ENCODE assay signal across 8 cellular contexts in genomic region chr5:81853005-81853357, GRCh38.
DNase-seq lines count a peak whose midpoint lies in the region; ATAC-seq lines count a peak whose summit lies in the region.

No MANE protein-coding gene starts in this region.

- H3K4me1 ChIP-seq in iPS-15b (ENCODE audit: control insufficient read depth, insufficient read depth, low read length): peaks cover 52% of the 10 kb centered on the region
- H3K4me1 ChIP-seq in stomach smooth muscle (ENCODE audit: control insufficient read depth, insufficient read depth, low read length): peaks cover 48% of the 10 kb centered on the region

- no peak for ATAC-seq in T-cell (replicated peaks in 1 of 4)
- ATAC-seq in GM21526 (IDR thresholded peaks at IDR 0.05; ENCODE audit: low FRiP score, unreplicated experiment): no peak

- H3K9me3 ChIP-seq in iPS-15b (ENCODE audit: control insufficient read depth, insufficient read depth, low read length) (no peaks in the 10 kb centered on the region), stomach smooth muscle (ENCODE audit: control insufficient read depth in 2 of 2, low read length in 2 of 2) (no peaks in the 10 kb centered on the region)

- POLR2A ChIA-PET in T-cell (lab: Charles Lee): no interaction called here

- H3K27ac ChIP-seq in stomach smooth muscle (ENCODE audit: low read length): peak overlapping the region; percentile 81

- DNase-seq in NCI-H510A treated with DMSO at 0.1 percent for 48 hours (lab: John Stamatoyannopoulos, UW): peak; percentile 67
- DNase-seq in NCI-H510A (lab: John Stamatoyannopoulos, UW): no peak
- no peak for DNase-seq in T-cell
- no peak for DNase-seq in DMS53 (lab: John Stamatoyannopoulos, UW)
- no peak for DNase-seq in T-helper 9 cell

- no peaks in the 10 kb centered on the region for H3K27me3 ChIP-seq in iPS-15b (ENCODE audit: control insufficient read depth, insufficient read depth, low read length)
- no peaks in the 10 kb centered on the region for H3K27me3 ChIP-seq in stomach smooth muscle (ENCODE audit: control insufficient read depth in 1 of 2, insufficient read depth in 2 of 2, low read length in 2 of 2)

- H3K36me3 ChIP-seq in iPS-15b (ENCODE audit: control insufficient read depth, insufficient read depth, low read length) (no peaks in the 10 kb centered on the region), stomach smooth muscle (ENCODE audit: control insufficient read depth in 2 of 2, insufficient read depth in 2 of 2, low read length in 2 of 2) (no peaks in the 10 kb centered on the region)

- H3K9me3 Mint-ChIP-seq in T-cell: no peaks in the 10 kb centered on the region

- H3K27ac Mint-ChIP-seq in T-cell: peak overlapping the region; percentile 94 to 99

- H3K27me3 Mint-ChIP-seq in T-cell: no peaks in the 10 kb centered on the region

- no peak overlapping the region for H3K9ac ChIP-seq in iPS-15b (ENCODE audit: low read depth, low read length)
- peak overlapping the region; percentile 12 to 55 for H3K9ac ChIP-seq in stomach smooth muscle (ENCODE audit: low read length in 2 of 2)

- peak overlapping the region; percentile 71 for H3K4me3 ChIP-seq in iPS-15b (ENCODE audit: low read depth, low read length)
- peak overlapping the region; percentile 58 to 74 for H3K4me3 ChIP-seq in stomach smooth muscle (ENCODE audit: low read length in 2 of 2)

- peak overlapping the region; percentile 83 to 84 (median 84) for H3K4me3 Mint-ChIP-seq in T-cell

- CTCF ChIA-PET in T-cell (lab: Charles Lee): interaction anchor here (0.6 to 2.8 kb wide), 3 partner anchors 101 to 112 kb away, joined by 3 to 24 read pairs (median 4); partner anchors contain the start of gene SSBP2 (in 1 of the 2)

- peaks cover 43 to 55% (median 50%) of the 10 kb centered on the region in 3 donors for H3K4me1 Mint-ChIP-seq in T-cell

- H3K36me3 Mint-ChIP-seq in T-cell: no peaks in the 10 kb centered on the region
